ENCODE assay signal across 17 cellular contexts in the genomic region with DNA sequence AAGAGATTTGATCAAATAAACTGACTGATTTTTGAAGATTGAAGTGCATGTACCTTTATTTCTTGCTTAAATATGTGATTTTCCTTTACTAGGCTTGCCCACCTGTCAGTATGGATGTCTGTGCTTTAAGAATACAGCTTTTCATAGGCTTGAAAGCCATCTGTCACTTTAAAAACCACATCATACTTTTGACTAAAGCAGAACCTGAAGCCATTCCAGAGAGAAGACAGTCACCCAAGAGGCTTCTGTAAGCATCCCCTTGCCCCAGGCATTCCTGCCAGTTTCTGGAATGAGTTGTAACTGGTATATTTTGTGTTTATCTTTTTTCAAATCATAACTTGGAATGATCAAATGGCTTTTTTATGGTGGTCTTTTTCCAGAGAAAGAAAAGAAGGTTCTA.
"Had no signal": no experiment of that assay in that cellular context is flagged by ENCODE, and none has a peak within 500 bp of the region (broad histone marks: within the 10 kb centered on the region; RNA-seq: fewer than 3 reads in every experiment).

No MANE protein-coding gene starts in this region.

- H3K27me3 Mint-ChIP-seq: activated B cell treated with CpG ODN at 0.5 μM for 24 hours; activated CD4-positive, alpha-beta T cell treated with anti-CD3 and anti-CD28 coated beads, Interleukin-2, amount 10 ng/mL, durations not matched to agents 7 days and 5 days; activated naive CD4-positive, alpha-beta T cell treated with anti-CD3 and anti-CD28 coated beads, Interleukin-2, amount 10 ng/mL, durations not matched to agents 7 days and 5 days; activated T-helper 17 cell treated with anti-CD3 and anti-CD28 coated beads, Interleukin-2, amount 50 U/mL, for 72 hours; naive B cell; stimulated activated memory B cell treated with anti-CD40 and anti-IgM and Interleukin-4, amounts not matched to agents 10 μg/mL and 1 μg/mL and 100 μg/mL, for 72 hours had no signal

- H3K4me3 ChIP-seq: hepatocyte, transverse colon had no signal

- H3K9me3 ChIP-seq: neutrophil, transverse colon had no signal

- H3K27ac Mint-ChIP-seq: activated B cell treated with CpG ODN at 0.5 μM for 24 hours; activated CD4-positive, alpha-beta T cell treated with anti-CD3 and anti-CD28 coated beads, Interleukin-2, amount 10 ng/mL, durations not matched to agents 7 days and 5 days; activated naive CD4-positive, alpha-beta T cell treated with anti-CD3 and anti-CD28 coated beads, Interleukin-2, amount 10 ng/mL, durations not matched to agents 7 days and 5 days; stimulated activated memory B cell treated with anti-CD40 and anti-IgM and Interleukin-4, amounts not matched to agents 10 μg/mL and 1 μg/mL and 100 μg/mL, for 72 hours had no signal

- H3K4me3 Mint-ChIP-seq: activated B cell treated with CpG ODN at 0.5 μM for 24 hours; activated CD4-positive, alpha-beta T cell treated with anti-CD3 and anti-CD28 coated beads, Interleukin-2, amount 10 ng/mL, durations not matched to agents 7 days and 5 days; activated naive CD4-positive, alpha-beta T cell treated with anti-CD3 and anti-CD28 coated beads, Interleukin-2, amount 10 ng/mL, durations not matched to agents 7 days and 5 days; activated T-helper 17 cell treated with anti-CD3 and anti-CD28 coated beads, Interleukin-2, amount 50 U/mL, for 72 hours; stimulated activated memory B cell treated with anti-CD40 and anti-IgM and Interleukin-4, amounts not matched to agents 10 μg/mL and 1 μg/mL and 100 μg/mL, for 72 hours had no signal

- H3K9me3 Mint-ChIP-seq: activated B cell treated with CpG ODN at 0.5 μM for 24 hours; activated CD4-positive, alpha-beta T cell treated with anti-CD3 and anti-CD28 coated beads, Interleukin-2, amount 10 ng/mL, durations not matched to agents 7 days and 5 days; activated naive CD4-positive, alpha-beta T cell treated with anti-CD3 and anti-CD28 coated beads, Interleukin-2, amount 10 ng/mL, durations not matched to agents 7 days and 5 days; activated T-helper 17 cell treated with anti-CD3 and anti-CD28 coated beads, Interleukin-2, amount 50 U/mL, for 72 hours; naive B cell; stimulated activated memory B cell treated with anti-CD40 and anti-IgM and Interleukin-4, amounts not matched to agents 10 μg/mL and 1 μg/mL and 100 μg/mL, for 72 hours had no signal

- DNase-seq: activated B cell treated with CpG ODN at 0.5 μM for 24 hours; activated CD4-positive, alpha-beta T cell treated with anti-CD3 and anti-CD28 coated beads, Interleukin-2, amount 10 ng/mL, durations not matched to agents 7 days and 5 days; activated CD8-positive, alpha-beta memory T cell treated with anti-CD3 and anti-CD28 coated beads for 24 hours; activated naive CD4-positive, alpha-beta T cell treated with anti-CD3 and anti-CD28 coated beads, Interleukin-2, amount 10 ng/mL, durations not matched to agents 7 days and 5 days; central memory CD4-positive, alpha-beta T cell; cortex of kidney; effector CD8-positive, alpha-beta T cell; kidney glomerular epithelial cell; midbrain; naive B cell; right cardiac atrium; stimulated activated CD4-positive, alpha-beta T cell treated with anti-CD3 and anti-CD28 coated beads, Interleukin-1b, Interleukin-23, amount 100 ng/mL, for 48 hours; transverse colon had no signal

- H3K27me3 ChIP-seq: hepatocyte, neutrophil, transverse colon had no signal

- H3K27ac ChIP-seq: hepatocyte, neutrophil, transverse colon had no signal

- ATAC-seq: activated T-helper 17 cell treated with anti-CD3 and anti-CD28 coated beads, Interleukin-2, amount 50 U/mL, for 72 hours; right cardiac atrium; stimulated activated memory B cell treated with anti-CD40 and anti-IgM and Interleukin-4, amounts not matched to agents 10 μg/mL and 1 μg/mL and 100 μg/mL, for 72 hours had no signal
